ENCODE assay signal across 8 cellular contexts in the genomic region with DNA sequence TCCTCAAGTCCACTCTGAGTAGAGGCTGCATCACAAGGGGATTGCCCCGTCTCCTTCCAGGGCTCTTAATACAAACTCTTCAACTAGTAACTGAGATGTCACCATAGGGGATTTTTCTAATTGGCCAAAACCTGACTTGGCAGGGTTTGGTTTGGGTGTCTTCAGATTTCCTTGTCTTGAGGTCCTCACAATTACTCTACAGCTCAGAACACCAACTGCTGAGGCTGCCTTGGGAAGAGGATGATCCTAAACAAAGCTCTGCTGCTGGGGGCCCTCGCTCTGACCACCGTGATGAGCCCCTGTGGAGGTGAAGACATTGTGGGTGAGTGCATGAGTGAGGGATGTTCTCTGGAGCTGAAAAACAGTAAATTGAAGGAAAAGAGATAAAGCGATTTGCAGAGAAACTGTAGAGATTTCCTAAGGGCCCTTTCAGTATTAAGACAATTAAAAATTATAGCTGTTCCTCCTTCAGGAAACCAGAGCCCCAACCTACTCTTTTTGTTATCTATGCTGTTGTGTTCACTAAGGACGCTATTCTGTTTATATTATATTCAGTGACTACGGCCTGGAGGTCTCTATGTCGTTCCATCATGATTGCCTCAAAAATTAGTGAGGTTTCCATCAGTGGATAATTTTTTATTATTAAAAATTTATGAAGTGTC. TPM values are rescaled to one million over a fixed set of nuclear protein-coding genes. Genes with fewer than 3 reads are reported as not detected.
DNase-seq lines count a peak whose midpoint lies in the region; ATAC-seq lines count a peak whose summit lies in the region.

Gene HLA-DQA1 (plus strand): TSS at position 188 of the 662 bp plus-strand sequence. CDS start 53 bp downstream, at position 241.

- peak; percentile 83 for ATAC-seq in GM19455 (IDR thresholded peaks at IDR 0.05; ENCODE audit: unreplicated experiment)
- ATAC-seq in HG03521 (IDR thresholded peaks at IDR 0.05; ENCODE audit: unreplicated experiment): peak; percentile 45

- in situ Hi-C loops in G401 (cut with HindIII; ENCODE audit: low sequenced_read_pairs): no loop called here

- DNase-seq in G401 (ENCODE audit: low spot score): peak; percentile 1
- peak; percentile 10 for DNase-seq in iris pigment epithelial cell (ENCODE audit: low read depth)
- no peak for DNase-seq in 8988T
- DNase-seq in cortex of kidney (lab: John Stamatoyannopoulos, UW): no peak
- DNase-seq in activated naive CD4-positive, alpha-beta T cell (lab: John Stamatoyannopoulos, UW): no peak
- no peak for DNase-seq in OCI-M2 (lab: John Stamatoyannopoulos, UW; ENCODE audit: unreplicated experiment)

RNA-seq across cellular contexts. Expression of gene HLA-DQA1, which starts in this region (rescaled TPM):
- total RNA-seq in G401 (2014; rRNA removed; shearing (Covaris generic)): not detected in 2 replicates

Comparison
In these comparisons a context has a peak if more than half of its experiments do, and no peak if none do; other contexts are left out.
1. Peak in DNase-seq in G401; RNA of the gene not detected or under 1 TPM.